In the genomic region with DNA sequence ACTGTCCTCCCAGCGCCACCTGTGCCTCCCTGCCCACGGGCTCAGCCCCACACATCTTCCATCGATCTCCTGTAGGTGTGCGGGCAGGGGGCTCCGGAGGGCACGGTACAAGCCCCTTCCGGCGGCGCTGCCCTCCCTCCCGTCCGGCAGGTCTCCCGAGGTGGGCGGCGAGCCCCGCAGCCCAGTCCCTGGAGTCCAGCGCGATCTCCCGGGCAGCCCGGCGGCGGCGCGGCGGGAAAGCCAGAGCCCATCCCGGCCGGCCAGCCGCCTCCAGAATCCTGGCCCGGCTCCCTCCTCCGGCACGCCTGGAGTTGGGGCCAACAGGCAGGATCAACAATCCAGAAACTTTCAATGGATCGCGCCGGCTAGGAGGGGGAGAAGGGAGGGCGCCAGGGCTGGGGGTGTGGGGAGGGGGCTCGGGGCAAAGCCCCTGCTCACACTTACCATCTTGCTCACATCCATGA, we compare ENCODE assay signal across 9 cellular contexts.
DNase-seq lines count a peak whose midpoint lies in the region; ATAC-seq and TF ChIP-seq lines count a peak whose summit lies in the region.
"Had no signal": no experiment of that assay in that cellular context is flagged by ENCODE, and none has a peak within 500 bp of the region (broad histone marks: within the 10 kb centered on the region; RNA-seq: fewer than 3 reads in every experiment).

No MANE protein-coding gene starts in this region.

- peaks cover 15% of the 10 kb centered on the region for H3K4me1 Mint-ChIP-seq in Caco-2 (ENCODE audit: low read depth, unreplicated experiment)

- H3K36me3 Mint-ChIP-seq in Caco-2 (ENCODE audit: insufficient read depth, unreplicated experiment), result no peaks in the 10 kb centered on the region

- WGBS in iPS DF 6.9 (ENCODE audit: insufficient coverage, insufficient read length), result no CpG with 5 or more reads among the region's 35 CpGs

- H3K9me3 ChIP-seq in Caco-2 (no peaks in the 10 kb centered on the region), iPS DF 6.9 (ENCODE audit: control insufficient read depth, insufficient read depth, low read length) (no peaks in the 10 kb centered on the region)

- TF ChIP-seq CTCF in Caco-2 (IDR thresholded peaks at IDR 0.05; ENCODE audit: insufficient read depth in 1 of 2, low read depth in 1 of 2, low read length in 1 of 2, severe bottlenecking in 1 of 2, unreplicated experiment in 1 of 2), result no peak

- DNase-seq in Caco-2 (peak; percentile 51 to 67), LHCN-M2 (ENCODE audit: low read depth) (peak; percentile 34), astrocyte of the hippocampus (ENCODE audit: low read depth, low spot score) (peak; percentile 81), iPS DF 6.9 (ENCODE audit: low read depth, low spot score) (no peak), NCI-H2107 (lab: John Stamatoyannopoulos, UW) (no peak)

- H3K27ac ChIP-seq in iPS DF 6.9 (ENCODE audit: low read length), result no peak overlapping the region
- H3K27ac ChIP-seq in rectal smooth muscle tissue (ENCODE audit: low read depth, low read length), result no peak overlapping the region

- no peaks in the 10 kb centered on the region for H3K27me3 Mint-ChIP-seq in Caco-2 (ENCODE audit: insufficient read depth, unreplicated experiment)

- ATAC-seq in HG02798 (IDR thresholded peaks at IDR 0.05; ENCODE audit: poor library complexity, unreplicated experiment) (no peak), HG03097 (IDR thresholded peaks at IDR 0.05; ENCODE audit: low FRiP score, unreplicated experiment) (no peak)

- H3K27ac Mint-ChIP-seq in Caco-2 (ENCODE audit: unreplicated experiment), result no peak overlapping the region
- H3K27ac Mint-ChIP-seq: T-helper 1 cell treated with Interleukin-12 subunit alpha and Interleukin-12 subunit beta and Interleukin-4 antibody, amounts not matched to agents 30 μg/mL and 1 μg/mL, for 36 hours had no signal

- POLR2A ChIA-PET in Caco-2 (lab: Charles Lee), result no interaction called here

- H3K36me3 ChIP-seq in Caco-2 (ENCODE audit: control insufficient read depth, insufficient read depth, low read length) (no peaks in the 10 kb centered on the region), iPS DF 6.9 (ENCODE audit: control insufficient read depth, insufficient read depth, low read length) (no peaks in the 10 kb centered on the region), rectal smooth muscle tissue (ENCODE audit: control insufficient read depth, insufficient read depth, low read length) (no peaks in the 10 kb centered on the region)

- H3K4me3 ChIP-seq in Caco-2 (ENCODE audit: low read depth, low read length) (peak overlapping the region; percentile 56), iPS DF 6.9 (ENCODE audit: low read length) (peak overlapping the region; percentile 74), rectal smooth muscle tissue (ENCODE audit: low read length) (peak overlapping the region; percentile 69)

- H3K4me1 ChIP-seq in Caco-2, result no peaks in the 10 kb centered on the region; the same call in 1 of the 2 replicates
- peaks cover 3% of the 10 kb centered on the region; the same call in 1 of the 2 replicates for H3K4me1 ChIP-seq in iPS DF 6.9 (ENCODE audit: control insufficient read depth, insufficient read depth, low read length)
- H3K4me1 ChIP-seq in rectal smooth muscle tissue (ENCODE audit: control insufficient read depth, insufficient read depth, low read length), result peaks cover 6% of the 10 kb centered on the region

- BruUV-seq in Caco-2 (replicated peaks; lab: Mats Ljungman, UMichigan), result no TSS peak

- intact Hi-C loops in Caco-2 (cut with micrococcal nuclease; ENCODE audit: unreplicated experiment), result no loop called here

- H3K4me3 Mint-ChIP-seq in Caco-2 (ENCODE audit: unreplicated experiment), result peak overlapping the region; percentile 97

- no peaks in the 10 kb centered on the region for H3K27me3 ChIP-seq in Caco-2 (replicated peaks; ENCODE audit: control insufficient read depth, insufficient read depth, low read length)
- H3K27me3 ChIP-seq in iPS DF 6.9 (ENCODE audit: control insufficient read depth, insufficient read depth, low read length), result no peaks in the 10 kb centered on the region
- no peaks in the 10 kb centered on the region for H3K27me3 ChIP-seq in rectal smooth muscle tissue (ENCODE audit: control insufficient read depth, insufficient read depth, low read length)

- no peaks in the 10 kb centered on the region for H3K9me3 Mint-ChIP-seq in Caco-2 (ENCODE audit: unreplicated experiment)
- H3K9me3 Mint-ChIP-seq: T-helper 1 cell treated with Interleukin-12 subunit alpha and Interleukin-12 subunit beta and Interleukin-4 antibody, amounts not matched to agents 30 μg/mL and 1 μg/mL, for 36 hours had no signal

- no peak overlapping the region for H3K9ac ChIP-seq in rectal smooth muscle tissue (ENCODE audit: low read length)

- CTCF ChIA-PET in Caco-2 (lab: Charles Lee), result no interaction called here

Comparison
In these comparisons a context has a peak if more than half of its experiments do, and no peak if none do; other contexts are left out.
1. DNase-seq: peak in Caco-2 (2 of 2), LHCN-M2 (single experiment) and astrocyte of the hippocampus (single experiment); none in iPS DF 6.9 (single experiment) and NCI-H2107 (single experiment).
2. Peak in every context shown above with its lines, with median percentiles within 50 percentile points of each other: H3K4me3 ChIP-seq.